In the genomic region with DNA sequence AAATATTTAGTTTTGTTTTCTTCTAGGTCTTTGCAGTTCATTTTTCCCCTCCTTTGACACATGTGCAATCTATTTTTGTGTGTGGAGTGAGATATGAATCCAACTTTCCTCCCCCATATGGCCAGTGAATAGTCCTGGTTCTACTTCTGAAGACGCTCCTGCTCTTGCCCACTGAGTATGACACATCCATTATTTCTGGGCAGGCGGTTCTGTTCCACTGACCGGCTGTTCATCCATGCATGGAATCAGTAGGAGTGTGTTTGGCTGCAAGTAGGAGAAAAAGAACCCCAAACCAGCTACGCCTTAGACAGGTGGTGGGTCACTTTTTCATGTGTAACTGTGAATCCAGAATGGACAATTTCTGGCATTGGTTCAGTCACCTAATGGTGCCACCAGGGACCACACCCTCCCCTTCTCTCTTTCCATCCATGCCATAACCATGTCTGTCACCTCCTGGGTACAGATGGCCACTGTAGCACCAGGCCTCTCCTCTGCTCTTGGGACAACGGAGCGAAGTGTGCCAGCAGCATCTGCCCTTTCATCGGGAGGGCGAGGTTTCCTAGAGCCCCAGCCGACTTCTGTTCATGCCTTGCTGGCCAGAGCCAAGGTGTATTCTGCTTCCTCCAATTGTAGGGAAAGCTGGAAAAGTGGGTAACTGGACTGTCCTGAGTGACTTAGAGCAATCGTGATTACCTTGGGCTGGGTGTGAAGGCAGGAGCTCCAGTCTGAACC, we compare ENCODE assay signal across 17 cellular contexts. TPM values are rescaled to one million over a fixed set of nuclear protein-coding genes. Genes with fewer than 3 reads are reported as not detected.
DNase-seq lines count a peak whose midpoint lies in the region; ATAC-seq and TF ChIP-seq lines count a peak whose summit lies in the region.
"Had no signal": no experiment of that assay in that cellular context is flagged by ENCODE, and none has a peak within 500 bp of the region (broad histone marks: within the 10 kb centered on the region; RNA-seq: fewer than 3 reads in every experiment).

No MANE protein-coding gene starts in this region.

- H3K4me1 ChIP-seq in HEK293 (ENCODE audit: control insufficient read depth, insufficient read depth, low read length) = no peaks in the 10 kb centered on the region
- H3K4me1 ChIP-seq in spleen = no peaks in the 10 kb centered on the region

- no peak overlapping the region for H3K4me3 Mint-ChIP-seq in naive thymus-derived CD8-positive, alpha-beta T cell
- H3K4me3 Mint-ChIP-seq: CD14-positive monocyte had no signal

- intact Hi-C loops in spleen (cut with DNase I; ENCODE audit: low total_unique reads) = no loop called here

- H3K27ac ChIP-seq in HEK293 (ENCODE audit: extremely low read depth, low read depth, low read length) (no peak overlapping the region), spleen (no peak overlapping the region)

- peaks cover 0 to 5% (median 0%) of the 10 kb centered on the region in 9 donors for H3K9me3 Mint-ChIP-seq in naive thymus-derived CD8-positive, alpha-beta T cell

- H3K36me3 Mint-ChIP-seq in naive thymus-derived CD8-positive, alpha-beta T cell = no peaks in the 10 kb centered on the region
- H3K36me3 Mint-ChIP-seq: CD14-positive monocyte had no signal

- H3K4me1 Mint-ChIP-seq in naive thymus-derived CD8-positive, alpha-beta T cell = no peaks in the 10 kb centered on the region

- CTCF ChIA-PET in HEK293 (lab: Yijun Ruan, JAX) = interaction anchor here (1.2 kb wide), 1 partner anchor 30 kb away, joined by 3 read pairs; no protein-coding TSS in a partner anchor

- TF ChIP-seq POLR2A in spleen (IDR thresholded peaks at IDR 0.05) = no peak

- no peak for ATAC-seq in naive thymus-derived CD8-positive, alpha-beta T cell

- H3K27me3 Mint-ChIP-seq in naive thymus-derived CD8-positive, alpha-beta T cell = peaks cover 19 to 76% (median 30%) of the 10 kb centered on the region in 5 donors

- WGBS in spleen, 5 donors = 87 to 94% (median 91%) methylated on average over 10 of the region's 10 CpGs

- peak overlapping the region in 1 of 10 donors; percentile 34 for H3K27ac Mint-ChIP-seq in naive thymus-derived CD8-positive, alpha-beta T cell
- H3K27ac Mint-ChIP-seq: CD14-positive monocyte had no signal

- H3K36me3 ChIP-seq in HEK293 (ENCODE audit: control insufficient read depth in 2 of 2, insufficient read depth in 1 of 2, low read length in 2 of 2) (no peaks in the 10 kb centered on the region), spleen (no peaks in the 10 kb centered on the region)

- DNase-seq in cerebellum (ENCODE audit: low spot score) (peak; percentile 41), occipital lobe (lab: John Stamatoyannopoulos, UW) (peak; percentile 41), spleen (peak; percentile 35), DMS53 treated with DMSO at 0.1 percent for 48 hours (lab: John Stamatoyannopoulos, UW; ENCODE audit: unreplicated experiment) (no peak), NCI-H1048 (lab: John Stamatoyannopoulos, UW) (no peak)
- no peak for DNase-seq in activated T-cell treated with anti-CD3 and anti-CD28 coated beads, Interleukin-2, amount 50 U/mL, for 1 hour
- DNase-seq in naive thymus-derived CD8-positive, alpha-beta T cell = no peak
- DNase-seq: GF-D8, H7, NCI-H1694 treated with DMSO at 0.1 percent for 48 hours, NCI-H2107, NCI-H510A treated with DMSO at 0.1 percent for 48 hours, NCI-H774, Right ventricle myocardium superior had no signal

- POLR2A ChIA-PET in HEK293 (lab: Yijun Ruan, JAX) = no interaction called here
- POLR2A ChIA-PET in naive thymus-derived CD8-positive, alpha-beta T cell (lab: Charles Lee) = no interaction called here

- H3K27me3 ChIP-seq in spleen (replicated peaks in 1 of 7) = peaks cover 0 to 80% (median 11%) of the 10 kb centered on the region in 7 donors

- no peak overlapping the region for H3K4me3 ChIP-seq in HEK293 (ENCODE audit: low read depth, low read length)
- no peak overlapping the region for H3K4me3 ChIP-seq in spleen

- no peak for TF ChIP-seq CTCF in HEK293 (tag by site-specific recombination; IDR thresholded peaks at IDR 0.05)
- no peak for TF ChIP-seq CTCF in spleen (IDR thresholded peaks at IDR 0.05 in 8 of 11, conservative IDR thresholded peaks at IDR 0.05 in 3 of 11)

- H3K9me3 ChIP-seq in HEK293 (ENCODE audit: control insufficient read depth, insufficient read depth, low read depth, low read length) (no peaks in the 10 kb centered on the region), spleen (no peaks in the 10 kb centered on the region)

TF ChIP-seq in HEK293, 187 proteins besides CTCF, POLR2A, EP300 and RAD21:
- TF ChIP-seq EGR2 (tag by site-specific recombination; IDR thresholded peaks at IDR 0.05; ENCODE audit: low read depth) (0 out of 2 replicates have a peak, but pooled peaks have one; percentile 8), MZF1 (tag by site-specific recombination; IDR thresholded peaks at IDR 0.05; ENCODE audit: borderline replicate concordance) (no peak)

RNA-seq across cellular contexts. Expression of a gene that starts 32.1 kb away (rescaled TPM):
- total RNA-seq in cerebellum = not detected
- not detected for total RNA-seq in occipital lobe
- 1 to 10 TPM in 1 of 7 donors, under 1 TPM in 4, not detected in 2; 0.27 to 1.5 (median 0.72) TPM for total RNA-seq in spleen
- polyA plus RNA-seq in spleen = under 1 TPM; 0.04 to 0.17 (median 0.16) TPM
- not detected for total RNA-seq in naive thymus-derived CD8-positive, alpha-beta T cell
- polyA plus RNA-seq in naive thymus-derived CD8-positive, alpha-beta T cell = not detected
- total RNA-seq: Daoy, H7, Right ventricle myocardium superior had no signal
- polyA plus RNA-seq: CD14-positive monocyte had no signal

Comparison
In these comparisons a context has a peak if more than half of its experiments do, and no peak if none do; other contexts are left out.
1. DNase-seq: peak in cerebellum (single experiment), occipital lobe (single experiment) and spleen (single experiment); none in DMS53 treated with DMSO at 0.1 percent for 48 hours (single experiment), activated T-cell treated with anti-CD3 and anti-CD28 coated beads, Interleukin-2, amount 50 U/mL, for 1 hour (single experiment), NCI-H1048 (single experiment) and naive thymus-derived CD8-positive, alpha-beta T cell (0 of 10).